In genomic region chr6:101572627-101573026, GRCh38 we compare ENCODE assay signal across 1 cellular context.
TF ChIP-seq lines count a peak whose summit lies in the region.

No MANE protein-coding gene starts in this region.

TF ChIP-seq in HEK293, 187 proteins besides CTCF, POLR2A, EP300 and RAD21 (continued from another document):
- TF ChIP-seq PRDM2 (tag by site-specific recombination; IDR thresholded peaks at IDR 0.05; ENCODE audit: borderline replicate concordance) (no peak), ZNF169 (tag by site-specific recombination; IDR thresholded peaks at IDR 0.05) (no peak), ZNF362 (tag by site-specific recombination; IDR thresholded peaks at IDR 0.05) (no peak), ZNF518A (tag by site-specific recombination; conservative IDR thresholded peaks at IDR 0.05; ENCODE audit: low read depth) (peak; percentile 88), ZNF654 (tag by site-specific recombination; IDR thresholded peaks at IDR 0.05; ENCODE audit: low read depth) (peak; percentile 36; the same call in 1 of the 2 replicates), ZNF394 (tag by site-specific recombination; IDR thresholded peaks at IDR 0.05; ENCODE audit: borderline replicate concordance) (peak; percentile 85), ZBTB8A (tag by site-specific recombination; IDR thresholded peaks at IDR 0.05) (peak; percentile 64), IKZF3 (tag by site-specific recombination; IDR thresholded peaks at IDR 0.05) (no peak), HOXC10 (CRISPR knock-in tag; IDR thresholded peaks at IDR 0.05) (no peak), REST (tag by site-specific recombination; IDR thresholded peaks at IDR 0.05) (peak; percentile 67; the same call in 1 of the 2 replicates), ZNF354C (tag by site-specific recombination; IDR thresholded peaks at IDR 0.05; ENCODE audit: borderline replicate concordance, low read depth) (peak; percentile 68; the same call in 1 of the 2 replicates), PRDM6 (tag by site-specific recombination; IDR thresholded peaks at IDR 0.05) (no peak), ZNF202 (tag by site-specific recombination; IDR thresholded peaks at IDR 0.05; ENCODE audit: borderline replicate concordance) (peak; percentile 94; the same call in 1 of the 2 replicates), ZNF18 (tag by site-specific recombination; IDR thresholded peaks at IDR 0.05) (no peak)
